1 cellular context compared by ENCODE assay signal in the genomic region with DNA sequence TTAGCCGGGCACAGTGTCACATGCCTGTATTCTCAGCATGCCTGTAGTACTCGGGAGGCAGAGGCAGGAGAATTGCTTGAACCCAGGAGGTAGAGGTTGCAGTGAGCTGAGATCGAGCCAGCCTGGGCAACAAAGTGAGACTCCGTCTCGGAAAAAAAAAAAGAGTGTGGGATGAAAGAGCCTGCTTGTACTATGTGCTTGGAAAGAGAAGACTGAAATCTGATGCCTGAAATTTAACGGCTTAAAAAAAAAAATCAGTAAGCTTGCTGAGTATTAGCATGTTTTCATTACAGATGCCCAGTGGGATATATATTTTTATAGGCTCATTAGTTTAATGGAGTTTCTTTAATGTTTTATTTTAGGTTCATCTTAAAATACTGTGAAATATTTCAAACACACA.
TF ChIP-seq lines count a peak whose summit lies in the region.

No MANE protein-coding gene starts in this region.

TF ChIP-seq in HEK293, 187 proteins besides CTCF, POLR2A, EP300 and RAD21 (continued from another document):
- no peak for TF ChIP-seq ZNF776 (tag by site-specific recombination; IDR thresholded peaks at IDR 0.05; ENCODE audit: borderline replicate concordance)
- no peak for TF ChIP-seq ZNF174 (tag by site-specific recombination; IDR thresholded peaks at IDR 0.05)
- TF ChIP-seq ZNF521 (tag by site-specific recombination; IDR thresholded peaks at IDR 0.05): no peak
- no peak for TF ChIP-seq REPIN1 (tag by site-specific recombination; IDR thresholded peaks at IDR 0.05; ENCODE audit: low read depth)
- TF ChIP-seq ZNF324 (tag by site-specific recombination; IDR thresholded peaks at IDR 0.05): no peak
- TF ChIP-seq KLF10 (tag by site-specific recombination; IDR thresholded peaks at IDR 0.05): no peak
- no peak for TF ChIP-seq HOXC10 (CRISPR knock-in tag; IDR thresholded peaks at IDR 0.05)
- TF ChIP-seq, protein P1, sequence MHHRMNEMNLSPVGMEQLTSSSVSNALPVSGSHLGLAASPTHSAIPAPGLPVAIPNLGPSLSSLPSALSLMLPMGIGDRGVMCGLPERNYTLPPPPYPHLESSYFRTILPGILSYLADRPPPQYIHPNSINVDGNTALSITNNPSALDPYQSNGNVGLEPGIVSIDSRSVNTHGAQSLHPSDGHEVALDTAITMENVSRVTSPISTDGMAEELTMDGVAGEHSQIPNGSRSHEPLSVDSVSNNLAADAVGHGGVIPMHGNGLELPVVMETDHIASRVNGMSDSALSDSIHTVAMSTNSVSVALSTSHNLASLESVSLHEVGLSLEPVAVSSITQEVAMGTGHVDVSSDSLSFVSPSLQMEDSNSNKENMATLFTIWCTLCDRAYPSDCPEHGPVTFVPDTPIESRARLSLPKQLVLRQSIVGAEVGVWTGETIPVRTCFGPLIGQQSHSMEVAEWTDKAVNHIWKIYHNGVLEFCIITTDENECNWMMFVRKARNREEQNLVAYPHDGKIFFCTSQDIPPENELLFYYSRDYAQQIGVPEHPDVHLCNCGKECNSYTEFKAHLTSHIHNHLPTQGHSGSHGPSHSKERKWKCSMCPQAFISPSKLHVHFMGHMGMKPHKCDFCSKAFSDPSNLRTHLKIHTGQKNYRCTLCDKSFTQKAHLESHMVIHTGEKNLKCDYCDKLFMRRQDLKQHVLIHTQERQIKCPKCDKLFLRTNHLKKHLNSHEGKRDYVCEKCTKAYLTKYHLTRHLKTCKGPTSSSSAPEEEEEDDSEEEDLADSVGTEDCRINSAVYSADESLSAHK (tag by site-specific recombination; IDR thresholded peaks at IDR 0.05): no peak
